Comparison of ENCODE assay signal across 29 cellular contexts in genomic region chr11:40602866-40603578, GRCh38.
DNase-seq lines count a peak whose midpoint lies in the region; ATAC-seq, FAIRE-seq and TF ChIP-seq lines count a peak whose summit lies in the region.
"Had no signal": no experiment of that assay in that cellular context is flagged by ENCODE, and none has a peak within 500 bp of the region (broad histone marks: within the 10 kb centered on the region; RNA-seq: fewer than 3 reads in every experiment).

No MANE protein-coding gene starts in this region.

- no peak overlapping the region for H2BK12ac ChIP-seq in H1 (ENCODE audit: low read depth, low read length)

- H2BK20ac ChIP-seq in H1 (ENCODE audit: low read length) = no peak overlapping the region

- no peak overlapping the region for H3K9ac ChIP-seq in H1 (replicated peaks in 1 of 4; ENCODE audit: extremely low read depth in 1 of 4, low read depth in 3 of 4, low read length in 3 of 4)
- H3K9ac ChIP-seq: parathyroid adenoma had no signal

- H4K91ac ChIP-seq in H1 (replicated peaks; ENCODE audit: insufficient read length, low read length) = no peak overlapping the region

- H3K9me3 ChIP-seq in H1 (ENCODE audit: insufficient read depth in 2 of 2, low read depth in 1 of 2, low read length in 1 of 2) (peaks cover 0 to 5% of the 10 kb centered on the region in 2 experiments; a peak in 1 of 4 replicates), left lung (peaks cover 0 to 34% of the 10 kb centered on the region in 2 donors), A673 (ENCODE audit: low read depth, low read length, poor library complexity, severe bottlenecking) (peaks cover 27% of the 10 kb centered on the region)

- H4K5ac ChIP-seq in H1 (ENCODE audit: insufficient read length, low read depth, low read length) = no peak overlapping the region

- intact Hi-C loops in left lung (cut with DNase I) (no loop called here), A673 (cut with micrococcal nuclease; ENCODE audit: unreplicated experiment) (no loop called here)

- no peak for TF ChIP-seq POLR2A in H1 (IDR thresholded peaks at IDR 0.05; ENCODE audit: control extremely low read depth in 1 of 2, low read depth in 2 of 2, low read length in 2 of 2)

- H3F3A ChIP-seq in GM23338 (replicated peaks; ENCODE audit: low read depth) = no peaks in the 10 kb centered on the region

- POLR2A ChIA-PET in H1 (lab: Charles Lee; ENCODE audit: partially characterized antibody) = no interaction called here
- POLR2A ChIA-PET in A673 (lab: Charles Lee; ENCODE audit: low non-redundant PET) = no interaction called here

- H2AK5ac ChIP-seq in H1 (ENCODE audit: low read depth, low read length) = no peak overlapping the region

- peaks cover 17% of the 10 kb centered on the region; the same call in 2 of the 3 replicates for H3K36me3 Mint-ChIP-seq in GM23338 (ENCODE audit: low read depth)

- FAIRE-seq in H1 (lab: Jason Lieb, UNC) = peak; percentile 24
- FAIRE-seq: colon, GM19239 had no signal

- H3K4ac ChIP-seq in H1 (replicated peaks; ENCODE audit: insufficient read length, low read depth, low read length) = no peak overlapping the region

- H3K27me3 ChIP-seq in GM23338 (ENCODE audit: insufficient read depth) (no peaks in the 10 kb centered on the region), H1 (replicated peaks in 1 of 4; ENCODE audit: control insufficient read depth in 3 of 4, extremely low read depth in 1 of 4, insufficient read depth in 3 of 4, low read length in 3 of 4) (no peaks in the 10 kb centered on the region), left lung (no peaks in the 10 kb centered on the region), A673 (replicated peaks; ENCODE audit: insufficient read depth, low read depth, low read length, poor library complexity) (no peaks in the 10 kb centered on the region)
- H3K27me3 ChIP-seq: right lobe of liver had no signal

- peaks cover 26% of the 10 kb centered on the region for H3K9me3 Mint-ChIP-seq in GM23338

- ATAC-seq in GM23338 (no peak), left lung (peak; percentile 86)
- ATAC-seq: activated naive CD8-positive, alpha-beta T cell treated with anti-CD3 and anti-CD28 coated beads, Interleukin-2, amount 50 U/mL, for 24 hours; left lobe of liver; right lobe of liver; Right ventricle myocardium inferior had no signal

- H4K20me1 ChIP-seq in GM23338 (replicated peaks; ENCODE audit: insufficient read depth) = no peaks in the 10 kb centered on the region
- no peaks in the 10 kb centered on the region for H4K20me1 ChIP-seq in H1 (replicated peaks in 1 of 2; ENCODE audit: control insufficient read depth in 1 of 2, insufficient read depth in 2 of 2, low read length in 2 of 2)

- H3K79me2 ChIP-seq in GM23338 (replicated peaks; ENCODE audit: insufficient read depth) (no peaks in the 10 kb centered on the region), H1 (ENCODE audit: control insufficient read depth in 1 of 2, insufficient read depth in 2 of 2, low read length in 2 of 2) (no peaks in the 10 kb centered on the region)
- H3K79me2 ChIP-seq: parathyroid adenoma had no signal

- H3K36me3 ChIP-seq in GM23338 (ENCODE audit: insufficient read depth) = no peaks in the 10 kb centered on the region
- H3K36me3 ChIP-seq in H1 (ENCODE audit: control insufficient read depth in 2 of 4, insufficient read depth in 4 of 4, low read length in 3 of 4) = no peaks in the 10 kb centered on the region
- no peaks in the 10 kb centered on the region for H3K36me3 ChIP-seq in left lung
- no peaks in the 10 kb centered on the region for H3K36me3 ChIP-seq in A673 (ENCODE audit: insufficient read depth, low read length, poor library complexity, severe bottlenecking)
- H3K36me3 ChIP-seq: right lobe of liver had no signal

- H3K4me3 Mint-ChIP-seq in GM23338 = no peak overlapping the region
- H3K4me3 Mint-ChIP-seq: activated naive CD8-positive, alpha-beta T cell treated with anti-CD3 and anti-CD28 coated beads, Interleukin-2, amount 50 U/mL, for 24 hours; brain; nephron progenitor cell had no signal

- H3K4me2 ChIP-seq in GM23338 = no peak overlapping the region
- H3K4me2 ChIP-seq in H1 (ENCODE audit: insufficient read depth in 1 of 2, low read depth in 2 of 2, low read length in 2 of 2) = no peak overlapping the region

- DNase-seq in GM23338 (ENCODE audit: low spot score) (no peak), NCI-H446 treated with DMSO at 0.1 percent for 48 hours (lab: John Stamatoyannopoulos, UW) (peak; percentile 54), H1 (ENCODE audit: low read depth in 1 of 2, low spot score in 2 of 2) (peak in 1 of 2 experiments; percentile 17), left lung (peak in 1 of 2 donors; percentile 34), A673 (ENCODE audit: low spot score) (no peak), medulla oblongata (ENCODE audit: extremely low spot score) (no peak), NOMO-1 (lab: John Stamatoyannopoulos, UW; ENCODE audit: unreplicated experiment in 2 of 2) (no peak), hepatic stellate cell (ENCODE audit: low spot score) (no peak)
- DNase-seq: activated CD4-positive, alpha-beta T cell treated with anti-CD3 and anti-CD28 coated beads, Interleukin-2, amount 50 U/mL, for 48 hours; activated CD4-positive, CD25-positive, alpha-beta regulatory T cell; activated CD8-positive, alpha-beta memory T cell treated with anti-CD3 and anti-CD28 coated beads, Interleukin-2, amount 50 U/mL, for 48 hours; activated effector memory CD4-positive, alpha-beta T cell treated with Interleukin-2 at 50 U/mL for 16 hours; activated naive CD8-positive, alpha-beta T cell treated with anti-CD3 and anti-CD28 coated beads, Interleukin-2, amount 50 U/mL, for 24 hours; C1 segment of cervical spinal cord; effector memory CD4-positive, alpha-beta T cell; Karpas-422; NCI-H1048; NCI-H2029 treated with DMSO at 0.1 percent for 48 hours; NCI-H524 treated with DMSO at 0.1 percent for 48 hours; nephron progenitor cell; right lobe of liver; stimulated activated CD8-positive, alpha-beta memory T cell treated with anti-CD3 and anti-CD28 coated beads, Interleukin-4, amount 100 ng/mL, for 48 hours; T1000 had no signal

- no peak overlapping the region for H2BK15ac ChIP-seq in H1 (ENCODE audit: low read length)

- H3K14ac ChIP-seq in H1 (ENCODE audit: insufficient read length) = no peak overlapping the region

- no peak overlapping the region for H3K23ac ChIP-seq in H1 (ENCODE audit: insufficient read length)

- no peak overlapping the region for H4K8ac ChIP-seq in H1 (ENCODE audit: extremely low read depth, insufficient read depth, low read length)

- H2AFZ ChIP-seq in GM23338 (peak overlapping the region; percentile 70; the same call in 1 of the 2 replicates), H1 (ENCODE audit: low read length) (peak overlapping the region; percentile 93)
- H2AFZ ChIP-seq: parathyroid adenoma had no signal

- no TSS peak for BruUV-seq in A673 (replicated peaks; lab: Mats Ljungman, UMichigan)

- TF ChIP-seq EP300 in H1 (IDR thresholded peaks at IDR 0.05; ENCODE audit: borderline replicate concordance in 1 of 2, low read depth in 2 of 2, low read length in 2 of 2) = no peak

- H3K9me2 ChIP-seq in GM23338 (ENCODE audit: insufficient read depth) = no peaks in the 10 kb centered on the region

- H3K79me1 ChIP-seq in H1 (ENCODE audit: low read depth, low read length) = no peaks in the 10 kb centered on the region

- H2BK5ac ChIP-seq in H1 (ENCODE audit: low read depth, low read length) = no peak overlapping the region

- peaks cover 4% of the 10 kb centered on the region for H3K4me1 Mint-ChIP-seq in GM23338
- H3K4me1 Mint-ChIP-seq: activated naive CD8-positive, alpha-beta T cell treated with anti-CD3 and anti-CD28 coated beads, Interleukin-2, amount 50 U/mL, for 24 hours; brain; nephron progenitor cell had no signal

- H3K27ac ChIP-seq in GM23338 (ENCODE audit: low read depth) = no peak overlapping the region
- no peak overlapping the region for H3K27ac ChIP-seq in H1 (ENCODE audit: low read depth, low read length)
- no peak overlapping the region for H3K27ac ChIP-seq in left lung
- H3K27ac ChIP-seq in A673 (ENCODE audit: low read depth, low read length, poor library complexity, severe bottlenecking) = no peak overlapping the region
- H3K27ac ChIP-seq: parathyroid adenoma, right lobe of liver had no signal

- H3K23me2 ChIP-seq in H1 (ENCODE audit: low read depth, low read length) = no peaks in the 10 kb centered on the region

- no peak overlapping the region for H3K56ac ChIP-seq in H1 (replicated peaks; ENCODE audit: insufficient read length, low read depth, low read length)

- H3K4me1 ChIP-seq in GM23338 (ENCODE audit: insufficient read depth) (no peaks in the 10 kb centered on the region), H1 (replicated peaks in 1 of 4; ENCODE audit: control insufficient read depth in 3 of 4, insufficient read depth in 4 of 4, low read length in 3 of 4) (peaks cover 0 to 3% (median 0%) of the 10 kb centered on the region in 4 experiments; a peak in 1 of 7 replicates), left lung (no peaks in the 10 kb centered on the region), A673 (ENCODE audit: insufficient read depth, low read length, poor library complexity, severe bottlenecking) (no peaks in the 10 kb centered on the region)
- H3K4me1 ChIP-seq: parathyroid adenoma had no signal

- TF ChIP-seq RAD21 in H1 (IDR thresholded peaks at IDR 0.05 in 1 of 2, conservative IDR thresholded peaks at IDR 0.05 in 1 of 2; ENCODE audit: low read depth in 2 of 2, low read length in 2 of 2) = no peak

- TF ChIP-seq CTCF in GM23338 (conservative IDR thresholded peaks at IDR 0.05; ENCODE audit: low read depth in 2 of 2) (no peak), H1 (IDR thresholded peaks at IDR 0.05; ENCODE audit: control extremely low read depth in 1 of 3, insufficient read depth in 1 of 3, low read depth in 1 of 3, low read length in 3 of 3) (no peak), left lung (IDR thresholded peaks at IDR 0.05) (no peak), A673 (conservative IDR thresholded peaks at IDR 0.05; ENCODE audit: low read depth, low read length) (no peak)

- 94% methylated on average over 3 of the region's 3 CpGs; no CpG with 5 or more reads in 1 of the 2 experiments for WGBS in H1 (ENCODE audit: extremely low coverage in 1 of 2, insufficient coverage in 1 of 2, insufficient read length in 1 of 2, insufficient replicate concordance in 2 of 2, low coverage in 1 of 2, low lambda C conversion rate in 2 of 2, missing lambda C conversion rate in 1 of 2), 2 experiments

- H2BK120ac ChIP-seq in H1 (replicated peaks; ENCODE audit: low read depth, low read length) = no peak overlapping the region

- H3K4me3 ChIP-seq in GM23338 = no peak overlapping the region
- H3K4me3 ChIP-seq in H1 (ENCODE audit: extremely low read depth in 1 of 4, insufficient read depth in 2 of 4, low read depth in 3 of 4, low read length in 4 of 4) = no peak overlapping the region
- H3K4me3 ChIP-seq in left lung = no peak overlapping the region
- H3K4me3 ChIP-seq in A673 (ENCODE audit: low read depth, low read length, poor library complexity, severe bottlenecking) = no peak overlapping the region
- H3K4me3 ChIP-seq: right lobe of liver had no signal

- H3K27ac Mint-ChIP-seq in GM23338 = no peak overlapping the region
- H3K27ac Mint-ChIP-seq: activated naive CD8-positive, alpha-beta T cell treated with anti-CD3 and anti-CD28 coated beads, Interleukin-2, amount 50 U/mL, for 24 hours; nephron progenitor cell had no signal

- CTCF ChIA-PET in H1 (lab: Charles Lee; ENCODE audit: partially characterized antibody) = no interaction called here
- CTCF ChIA-PET in A673 (lab: Charles Lee) = no interaction called here

- H3K27me3 Mint-ChIP-seq in GM23338 (ENCODE audit: insufficient read depth, low read depth, poor library complexity) = no peaks in the 10 kb centered on the region
- H3K27me3 Mint-ChIP-seq: activated naive CD8-positive, alpha-beta T cell treated with anti-CD3 and anti-CD28 coated beads, Interleukin-2, amount 50 U/mL, for 24 hours; brain had no signal

- H3K18ac ChIP-seq in H1 (ENCODE audit: extremely low read depth, low read length) = no peak overlapping the region
